ENCODE assay signal across 8 cellular contexts in the genomic region with DNA sequence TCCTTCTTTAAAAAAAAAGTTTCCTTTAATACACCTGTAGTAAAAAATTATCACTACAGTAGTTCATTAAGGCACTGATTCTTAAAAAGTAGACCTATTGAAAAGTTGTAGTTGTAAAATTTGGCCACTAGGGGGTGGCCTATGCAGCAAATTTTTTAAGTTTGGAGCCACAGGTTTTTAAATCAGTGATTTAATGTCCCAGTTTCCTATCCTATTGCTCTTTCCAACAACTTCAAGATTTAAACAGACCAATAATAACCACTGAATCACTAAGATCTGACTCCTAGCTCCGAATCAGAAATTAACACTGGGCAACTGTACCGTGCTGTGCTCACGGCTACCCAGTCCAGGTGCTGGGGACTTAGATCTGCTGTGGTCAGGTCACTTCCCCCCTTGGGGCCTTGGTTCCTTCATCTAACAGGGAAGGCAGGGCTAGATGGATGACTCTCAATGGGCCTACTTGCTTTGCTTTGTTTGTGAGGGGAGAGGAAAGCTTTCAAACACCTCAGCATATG.
DNase-seq lines count a peak whose midpoint lies in the region; ATAC-seq and TF ChIP-seq lines count a peak whose summit lies in the region.

No MANE protein-coding gene starts in this region.

- H3K27me3 ChIP-seq in OCI-LY3 (ENCODE audit: low read depth, low read length) = no peaks in the 10 kb centered on the region
- no peaks in the 10 kb centered on the region for H3K27me3 ChIP-seq in dorsolateral prefrontal cortex

- H3K9me3 ChIP-seq in OCI-LY3 (ENCODE audit: insufficient read depth, low read length) = no peaks in the 10 kb centered on the region

- peaks cover 24% of the 10 kb centered on the region for H3K4me1 ChIP-seq in OCI-LY3 (ENCODE audit: low read length)

- H3K27ac ChIP-seq in OCI-LY3 (ENCODE audit: low read length) (peak overlapping the region; percentile 20; the same call in 1 of the 2 replicates), dorsolateral prefrontal cortex (peak overlapping the region in 1 of 59 donors; percentile 10)

- H4K20me1 ChIP-seq in OCI-LY3 (ENCODE audit: insufficient read depth, low read length) = no peaks in the 10 kb centered on the region

- peak overlapping the region; percentile 18; the same call in 1 of the 2 replicates for H3K9ac ChIP-seq in OCI-LY3 (ENCODE audit: low read length)

- POLR2A ChIA-PET in HEK293T (lab: Yijun Ruan, JAX) = no interaction called here

- H3K4me3 ChIP-seq in OCI-LY3 (ENCODE audit: low read length) (peak overlapping the region; percentile 39), dorsolateral prefrontal cortex (no peak overlapping the region)

- ATAC-seq in GM19467 (IDR thresholded peaks at IDR 0.05; ENCODE audit: unreplicated experiment) = no peak
- no peak for ATAC-seq in HG03378 (IDR thresholded peaks at IDR 0.05; ENCODE audit: unreplicated experiment)

- no peaks in the 10 kb centered on the region for H3K79me2 ChIP-seq in OCI-LY3 (ENCODE audit: low read length)

- DNase-seq in EH (ENCODE audit: low read depth) = peak; percentile 67
- peak; percentile 22 for DNase-seq in HEK293T (ENCODE audit: extremely low spot score)
- DNase-seq in dorsolateral prefrontal cortex = no peak
- DNase-seq in lung microvascular endothelial cell (ENCODE audit: low read depth in 2 of 2) = peak; percentile 69 to 74
- DNase-seq in activated effector memory CD4-positive, alpha-beta T cell treated with anti-CD3 and anti-CD28 coated beads, Interleukin-2, amount 50 U/mL, for 16 hours = no peak

- peak overlapping the region; percentile 66 for H3K4me2 ChIP-seq in OCI-LY3 (ENCODE audit: low read length)

- CTCF ChIA-PET in HEK293T (lab: Yijun Ruan, JAX) = interaction anchor here (0.6 to 1.8 kb wide), 4 partner anchors 10 to 199 kb away, joined by 3 read pairs; no protein-coding TSS in a partner anchor

- peaks cover 41% of the 10 kb centered on the region for H3K36me3 ChIP-seq in OCI-LY3 (replicated peaks; ENCODE audit: low read depth, low read length)

- no peak overlapping the region for H2AFZ ChIP-seq in OCI-LY3 (ENCODE audit: low read depth, low read length)

- peak; percentile 91 for TF ChIP-seq CTCF in OCI-LY3 (IDR thresholded peaks at IDR 0.05; ENCODE audit: low read depth, low read length)
- TF ChIP-seq CTCF in dorsolateral prefrontal cortex (IDR thresholded peaks at IDR 0.05 in 54 of 56, conservative IDR thresholded peaks at IDR 0.05 in 2 of 56; ENCODE audit: low read depth in 1 of 56, partially characterized antibody in 56 of 56) = peak; percentile 74 to 98 (median 90)

- intact Hi-C loops in dorsolateral prefrontal cortex (cut with DNase I) = loop anchor here in 1 of 2 donors (10.0 kb wide), 1 partner anchor 597 kb away; no protein-coding TSS in a partner anchor

TF ChIP-seq in HEK293T, 16 proteins besides CTCF, POLR2A, EP300 and RAD21:
- TF ChIP-seq SUZ12 (IDR thresholded peaks at IDR 0.05) (no peak), HDGF (IDR thresholded peaks at IDR 0.05; ENCODE audit: borderline replicate concordance) (no peak), CTBP1 (IDR thresholded peaks at IDR 0.05; ENCODE audit: borderline replicate concordance) (no peak), TARDBP (IDR thresholded peaks at IDR 0.05) (no peak), ARNT (IDR thresholded peaks at IDR 0.05) (no peak), ZNF384 (IDR thresholded peaks at IDR 0.05) (no peak), PKNOX1 (IDR thresholded peaks at IDR 0.05) (no peak), FOXK2 (IDR thresholded peaks at IDR 0.05) (no peak), L3MBTL2 (conservative IDR thresholded peaks at IDR 0.05) (no peak), NFRKB (IDR thresholded peaks at IDR 0.05) (no peak), ELF4 (IDR thresholded peaks at IDR 0.05) (no peak), FOXM1 (IDR thresholded peaks at IDR 0.05; ENCODE audit: borderline replicate concordance) (no peak), BHLHE40 (IDR thresholded peaks at IDR 0.05; ENCODE audit: borderline replicate concordance) (no peak), LEF1 (IDR thresholded peaks at IDR 0.05; ENCODE audit: borderline replicate concordance) (no peak), FOXA1 (IDR thresholded peaks at IDR 0.05) (no peak), SP1 (IDR thresholded peaks at IDR 0.05) (no peak)
TF ChIP-seq in HEK293T: peak in this region for 0.

Comparison
In these comparisons a context has a peak if more than half of its experiments do, and no peak if none do; other contexts are left out.
1. DNase-seq: peak in EH (single experiment), HEK293T (single experiment) and lung microvascular endothelial cell (2 of 2); none in dorsolateral prefrontal cortex (0 of 10) and activated effector memory CD4-positive, alpha-beta T cell treated with anti-CD3 and anti-CD28 coated beads, Interleukin-2, amount 50 U/mL, for 16 hours (single experiment).